In genomic region chr22:49760630-49761571, GRCh38 we compare ENCODE assay signal across 10 cellular contexts.
A peak's percentile ranks its signal among the peaks of the same experiment; 100 is the strongest.
DNase-seq lines count a peak whose midpoint lies in the region; ATAC-seq, FAIRE-seq and TF ChIP-seq lines count a peak whose summit lies in the region.
"Had no signal": no experiment of that assay in that cellular context is flagged by ENCODE, and none has a peak within 500 bp of the region (broad histone marks: within the 10 kb centered on the region; RNA-seq: fewer than 3 reads in every experiment).

No MANE protein-coding gene starts in this region.

- ATAC-seq in HG03571 (IDR thresholded peaks at IDR 0.05; ENCODE audit: unreplicated experiment) (peak; percentile 57), pancreas (no peak)

- H3K9me3 ChIP-seq in thymus (ENCODE audit: control insufficient read depth) (peaks cover 4% of the 10 kb centered on the region), pancreas (no peaks in the 10 kb centered on the region)

- peak overlapping the region; percentile 15 for H3K27ac ChIP-seq in thymus (ENCODE audit: low read depth)
- H3K27ac ChIP-seq in pancreas = no peak overlapping the region
- H3K27ac ChIP-seq: C4-2B, heart left ventricle had no signal

- H3K36me3 ChIP-seq in thymus (ENCODE audit: control insufficient read depth, insufficient read depth) (no peaks in the 10 kb centered on the region), pancreas (no peaks in the 10 kb centered on the region)
- H3K36me3 ChIP-seq: heart left ventricle had no signal

- DNase-seq in activated naive CD4-positive, alpha-beta T cell treated with anti-CD3 and anti-CD28 coated beads, Interleukin-2, amount 10 ng/mL, durations not matched to agents 7 days and 5 days = peak; percentile 38
- DNase-seq in activated naive CD4-positive, alpha-beta T cell treated with anti-CD3 and anti-CD28 coated beads for 36 hours = no peak
- peak; percentile 7 for DNase-seq in amniotic epithelial cell (ENCODE audit: low read depth)
- DNase-seq in type B pancreatic cell (ENCODE audit: extremely low spot score, unreplicated experiment) = no peak
- DNase-seq in NCI-H2081 (lab: John Stamatoyannopoulos, UW) = no peak
- DNase-seq in pancreas = no peak
- DNase-seq: heart left ventricle had no signal

- peaks cover 19% of the 10 kb centered on the region for H3K4me1 Mint-ChIP-seq in activated naive CD4-positive, alpha-beta T cell treated with anti-CD3 and anti-CD28 coated beads, Interleukin-2, amount 10 ng/mL, durations not matched to agents 7 days and 5 days
- peaks cover 13% of the 10 kb centered on the region for H3K4me1 Mint-ChIP-seq in activated naive CD4-positive, alpha-beta T cell treated with anti-CD3 and anti-CD28 coated beads for 36 hours (ENCODE audit: low read depth)
- peaks cover 8% of the 10 kb centered on the region for H3K4me1 Mint-ChIP-seq in type B pancreatic cell (ENCODE audit: unreplicated experiment)

- H3K27me3 Mint-ChIP-seq in activated naive CD4-positive, alpha-beta T cell treated with anti-CD3 and anti-CD28 coated beads, Interleukin-2, amount 10 ng/mL, durations not matched to agents 7 days and 5 days = peaks cover 6% of the 10 kb centered on the region
- H3K27me3 Mint-ChIP-seq in activated naive CD4-positive, alpha-beta T cell treated with anti-CD3 and anti-CD28 coated beads for 36 hours (ENCODE audit: low read depth) = no peaks in the 10 kb centered on the region
- peaks cover 3% of the 10 kb centered on the region for H3K27me3 Mint-ChIP-seq in type B pancreatic cell

- H3K4me3 ChIP-seq in thymus (ENCODE audit: low read length) (no peak overlapping the region), pancreas (no peak overlapping the region)
- H3K4me3 ChIP-seq: heart left ventricle had no signal

- H3K4me1 ChIP-seq in thymus (ENCODE audit: control insufficient read depth, insufficient read depth, low read length) (peaks cover 11% of the 10 kb centered on the region), pancreas (no peaks in the 10 kb centered on the region)

- CTCF ChIA-PET in activated naive CD4-positive, alpha-beta T cell treated with anti-CD3 and anti-CD28 coated beads, Interleukin-2, amount 10 ng/mL, durations not matched to agents 7 days and 5 days (lab: Charles Lee) = interaction anchor here (0.9 to 1.0 kb wide), 2 partner anchors 35 to 233 kb away, joined by 3 read pairs; no protein-coding TSS in a partner anchor
- CTCF ChIA-PET in activated naive CD4-positive, alpha-beta T cell treated with anti-CD3 and anti-CD28 coated beads for 36 hours (lab: Charles Lee) = interaction anchor here (0.7 to 1.7 kb wide), 2 partner anchors 61 to 270 kb away, joined by 3 read pairs; no protein-coding TSS in a partner anchor

- no peak for TF ChIP-seq CTCF in type B pancreatic cell (conservative IDR thresholded peaks at IDR 0.05)
- no peak for TF ChIP-seq CTCF in pancreas (IDR thresholded peaks at IDR 0.05)

- H3K36me3 Mint-ChIP-seq in activated naive CD4-positive, alpha-beta T cell treated with anti-CD3 and anti-CD28 coated beads, Interleukin-2, amount 10 ng/mL, durations not matched to agents 7 days and 5 days = no peaks in the 10 kb centered on the region
- no peaks in the 10 kb centered on the region for H3K36me3 Mint-ChIP-seq in activated naive CD4-positive, alpha-beta T cell treated with anti-CD3 and anti-CD28 coated beads for 36 hours (ENCODE audit: low read depth)
- H3K36me3 Mint-ChIP-seq in type B pancreatic cell = no peaks in the 10 kb centered on the region

- no peaks in the 10 kb centered on the region for H3K9me3 Mint-ChIP-seq in activated naive CD4-positive, alpha-beta T cell treated with anti-CD3 and anti-CD28 coated beads, Interleukin-2, amount 10 ng/mL, durations not matched to agents 7 days and 5 days
- H3K9me3 Mint-ChIP-seq in activated naive CD4-positive, alpha-beta T cell treated with anti-CD3 and anti-CD28 coated beads for 36 hours = no peaks in the 10 kb centered on the region
- H3K9me3 Mint-ChIP-seq in type B pancreatic cell = no peaks in the 10 kb centered on the region

- 27% methylated on average over 13 of the region's 13 CpGs for WGBS in thymus
- WGBS in pancreas, 2 donors = 80 to 82% methylated on average over 13 of the region's 13 CpGs

- H3K27ac Mint-ChIP-seq in activated naive CD4-positive, alpha-beta T cell treated with anti-CD3 and anti-CD28 coated beads, Interleukin-2, amount 10 ng/mL, durations not matched to agents 7 days and 5 days = no peak overlapping the region
- H3K27ac Mint-ChIP-seq in activated naive CD4-positive, alpha-beta T cell treated with anti-CD3 and anti-CD28 coated beads for 36 hours = no peak overlapping the region
- H3K27ac Mint-ChIP-seq in type B pancreatic cell = no peak overlapping the region

- H3K4me3 Mint-ChIP-seq in activated naive CD4-positive, alpha-beta T cell treated with anti-CD3 and anti-CD28 coated beads, Interleukin-2, amount 10 ng/mL, durations not matched to agents 7 days and 5 days = no peak overlapping the region
- H3K4me3 Mint-ChIP-seq in activated naive CD4-positive, alpha-beta T cell treated with anti-CD3 and anti-CD28 coated beads for 36 hours = no peak overlapping the region
- no peak overlapping the region for H3K4me3 Mint-ChIP-seq in type B pancreatic cell

- H3K27me3 ChIP-seq in thymus (ENCODE audit: control insufficient read depth, insufficient read depth) (no peaks in the 10 kb centered on the region), pancreas (no peaks in the 10 kb centered on the region)

- intact Hi-C loops in activated naive CD4-positive, alpha-beta T cell treated with anti-CD3 and anti-CD28 coated beads for 36 hours (cut with micrococcal nuclease) = no loop called here
- intact Hi-C loops in pancreas (cut with DNase I) = loop anchor here in 1 of 3 donors (10.0 kb wide), 1 partner anchor 274 kb away; no protein-coding TSS in a partner anchor

- FAIRE-seq in pancreas (lab: Jason Lieb, UNC) = no peak

Comparison
In these comparisons a context has a peak if more than half of its experiments do, and no peak if none do; other contexts are left out.
1. DNase-seq: peak in activated naive CD4-positive, alpha-beta T cell treated with anti-CD3 and anti-CD28 coated beads, Interleukin-2, amount 10 ng/mL, durations not matched to agents 7 days and 5 days (single experiment) and amniotic epithelial cell (single experiment); none in activated naive CD4-positive, alpha-beta T cell treated with anti-CD3 and anti-CD28 coated beads for 36 hours (single experiment), type B pancreatic cell (single experiment), NCI-H2081 (0 of 2) and pancreas (0 of 6).